15 cellular contexts compared by ENCODE assay signal in the genomic region with DNA sequence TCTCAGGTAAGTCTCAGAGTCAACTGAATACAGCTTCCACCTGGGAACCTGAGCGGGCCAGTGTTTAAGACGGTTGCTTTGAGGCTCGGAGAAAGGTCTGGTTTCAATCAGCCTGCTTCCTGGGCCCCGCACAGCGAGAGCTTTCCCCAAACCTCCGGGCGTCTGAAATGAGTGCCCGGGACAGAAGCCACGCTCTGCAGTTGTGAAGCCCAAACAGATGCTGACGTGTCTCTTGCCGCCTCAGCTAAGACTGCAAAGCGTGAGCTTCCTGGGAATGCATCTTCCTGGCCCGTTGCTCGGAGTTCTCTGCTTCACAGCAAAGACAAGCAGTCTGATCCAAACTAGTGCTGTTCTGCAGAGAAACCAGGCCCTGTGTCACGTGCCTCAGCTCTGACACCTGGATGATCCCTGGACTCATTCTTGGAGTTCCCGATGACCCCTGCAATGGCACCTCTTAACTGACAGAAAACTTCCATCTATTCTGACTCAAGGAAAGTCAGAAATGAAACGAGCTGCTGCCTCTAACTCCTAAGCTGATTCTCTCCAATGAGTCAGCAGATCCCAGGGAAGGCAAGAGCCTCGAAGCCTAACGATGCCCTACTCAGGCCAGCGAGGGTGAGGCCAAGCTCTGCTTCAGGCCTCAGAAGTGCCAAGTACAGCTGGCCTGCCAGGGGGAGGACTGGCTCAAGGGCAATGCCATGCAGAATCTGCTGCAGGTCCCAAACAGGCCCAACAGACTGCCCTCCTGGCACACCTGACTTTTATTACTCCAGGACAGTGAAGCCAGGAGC. TPM values are rescaled to one million over a fixed set of nuclear protein-coding genes. Genes with fewer than 3 reads are reported as not detected.
DNase-seq lines count a peak whose midpoint lies in the region; ATAC-seq, FAIRE-seq and TF ChIP-seq lines count a peak whose summit lies in the region.
"Had no signal": no experiment of that assay in that cellular context is flagged by ENCODE, and none has a peak within 500 bp of the region (broad histone marks: within the 10 kb centered on the region; RNA-seq: fewer than 3 reads in every experiment).

No MANE protein-coding gene starts in this region.

- peaks cover 2% of the 10 kb centered on the region for H3K27me3 ChIP-seq in bronchial epithelial cell (ENCODE audit: control insufficient read depth, insufficient read depth, low read length)
- no peaks in the 10 kb centered on the region for H3K27me3 ChIP-seq in vagina
- H3K27me3 ChIP-seq: BE2C had no signal

- no peak for TF ChIP-seq POLR2A in vagina (IDR thresholded peaks at IDR 0.05)

- no peaks in the 10 kb centered on the region for H3K36me3 ChIP-seq in bronchial epithelial cell (ENCODE audit: control insufficient read depth, insufficient read depth, low read length)
- no peaks in the 10 kb centered on the region for H3K36me3 ChIP-seq in vagina
- H3K36me3 ChIP-seq: BE2C had no signal

- TF ChIP-seq CTCF in bronchial epithelial cell (IDR thresholded peaks at IDR 0.05; ENCODE audit: insufficient read depth, low read length, severe bottlenecking) = no peak
- no peak for TF ChIP-seq CTCF in vagina (IDR thresholded peaks at IDR 0.05)

- H3K9me3 ChIP-seq in vagina = no peaks in the 10 kb centered on the region
- H3K9me3 ChIP-seq: BE2C had no signal

- ATAC-seq in left ventricle myocardium superior (peak; percentile 25), GM21528 (IDR thresholded peaks at IDR 0.05; ENCODE audit: low FRiP score, unreplicated experiment) (no peak)

- no peak overlapping the region for H3K4me3 ChIP-seq in bronchial epithelial cell (ENCODE audit: low read depth, low read length)
- no peak overlapping the region for H3K4me3 ChIP-seq in vagina

- intact Hi-C loops in left ventricle myocardium superior (cut with micrococcal nuclease) (no loop called here), cardiac septum (cut with DNase I) (no loop called here), vagina (cut with DNase I) (no loop called here)

- FAIRE-seq in bronchial epithelial cell (lab: Jason Lieb, UNC) = peak; percentile 66
- FAIRE-seq: GM18507 had no signal

- DNase-seq in left ventricle myocardium superior (peak; percentile 23), cardiac septum (ENCODE audit: low spot score) (no peak), bronchial epithelial cell (ENCODE audit: low read depth) (no peak), mucosa of gallbladder (ENCODE audit: low spot score) (peak; percentile 34), vagina (ENCODE audit: extremely low spot score in 2 of 2) (no peak), caudate nucleus (lab: John Stamatoyannopoulos, UW) (no peak), NCI-H748 (lab: John Stamatoyannopoulos, UW; ENCODE audit: unreplicated experiment) (no peak)
- DNase-seq: activated naive CD8-positive, alpha-beta T cell treated with anti-CD3 and anti-CD28 coated beads for 36 hours; BE2C; DMS79 treated with DMSO at 0.1 percent for 48 hours; effector CD8-positive, alpha-beta T cell; T1000 had no signal

- H3K4me1 ChIP-seq in vagina = peaks cover 13% of the 10 kb centered on the region
- H3K4me1 ChIP-seq: BE2C had no signal

- H3K27ac ChIP-seq in vagina (peak overlapping the region; percentile 43), caudate nucleus (ENCODE audit: low read depth, low read length) (no peak overlapping the region)
- H3K27ac ChIP-seq: KMS-11 had no signal

RNA-seq across cellular contexts. Expression of a gene that starts 36.5 kb away (rescaled TPM):
- total RNA-seq in left ventricle myocardium superior (15.8 TPM), cardiac septum (21.4 TPM), bronchial epithelial cell (under 0.01 TPM in 2 replicates), mucosa of gallbladder (21.2 TPM), vagina (6.6 TPM)

RNA-seq across cellular contexts. Expression of a gene that starts 51.0 kb away (rescaled TPM):
- not detected for total RNA-seq in left ventricle myocardium superior
- not detected for total RNA-seq in cardiac septum
- total RNA-seq in bronchial epithelial cell = not detected in 2 replicates
- not detected for total RNA-seq in mucosa of gallbladder
- not detected for total RNA-seq in vagina
- total RNA-seq: activated naive CD8-positive, alpha-beta T cell treated with anti-CD3 and anti-CD28 coated beads for 36 hours had no signal

Comparison
In these comparisons a context has a peak if more than half of its experiments do, and no peak if none do; other contexts are left out.
1. DNase-seq: peak in left ventricle myocardium superior (single experiment) and mucosa of gallbladder (single experiment); none in cardiac septum (single experiment), bronchial epithelial cell (single experiment), vagina (0 of 2), caudate nucleus (0 of 61) and NCI-H748 (single experiment).